Comparison of ENCODE assay signal across 8 cellular contexts in the genomic region with DNA sequence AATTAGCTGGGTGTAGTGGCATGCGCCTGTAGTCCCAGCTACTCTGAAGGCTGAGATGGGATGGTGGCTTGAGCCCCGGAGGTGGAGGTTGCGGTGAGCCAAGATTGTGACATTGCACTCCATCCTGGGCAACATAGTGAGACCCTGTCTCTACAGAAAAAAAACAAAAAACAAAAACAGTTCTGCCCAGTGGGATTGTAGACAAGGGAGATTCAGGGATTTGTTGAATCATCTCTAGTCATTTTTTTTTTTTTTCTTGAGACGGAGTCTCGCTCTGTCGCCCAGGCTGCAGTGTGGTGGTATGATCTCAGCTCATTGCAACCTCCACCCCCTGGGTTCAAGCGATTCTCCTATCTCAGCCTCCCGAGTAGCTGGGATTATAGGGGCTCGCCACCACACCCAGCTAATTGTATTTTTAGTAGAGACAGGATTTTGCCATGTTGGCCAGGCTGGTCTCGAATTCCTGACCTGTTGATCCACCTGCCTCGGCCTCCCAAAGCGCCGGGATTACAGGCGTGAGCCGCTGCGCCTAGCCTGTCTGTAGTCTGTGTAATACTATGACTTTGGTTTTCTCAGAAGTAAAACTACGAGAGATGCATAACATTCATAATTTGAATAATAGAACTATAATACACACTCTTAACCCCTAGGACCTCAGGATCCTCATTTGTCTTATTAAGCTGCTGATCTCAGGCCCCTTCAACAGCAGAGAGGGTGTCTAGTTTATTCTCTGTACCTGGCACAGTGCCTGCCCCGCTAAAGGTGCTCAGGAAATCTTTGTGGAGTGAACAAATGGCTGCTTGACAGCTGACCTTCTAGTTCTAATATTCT. TPM values are rescaled to one million over a fixed set of nuclear protein-coding genes. Genes with fewer than 3 reads are reported as not detected.
DNase-seq lines count a peak whose midpoint lies in the region; FAIRE-seq and TF ChIP-seq lines count a peak whose summit lies in the region.

No MANE protein-coding gene starts in this region.

- TF ChIP-seq CTCF in WI38 (IDR thresholded peaks at IDR 0.05; ENCODE audit: low read depth, low read length), result no peak
- no peak for TF ChIP-seq CTCF in hepatocyte (IDR thresholded peaks at IDR 0.05; ENCODE audit: poor library complexity)

- 81% methylated on average over 18 of the region's 18 CpGs for WGBS in hepatocyte (ENCODE audit: low lambda C conversion rate, missing lambda C conversion rate)
- 72 to 80% (median 74%) methylated on average over 18 of the region's 18 CpGs for WGBS in small intestine, 3 donors

- no peaks in the 10 kb centered on the region for H3K27me3 ChIP-seq in hepatocyte
- no peaks in the 10 kb centered on the region for H3K27me3 ChIP-seq in small intestine (ENCODE audit: control insufficient read depth in 2 of 2, insufficient read depth in 2 of 2, low read length in 2 of 2)

- DNase-seq in NCI-H146 (lab: John Stamatoyannopoulos, UW), result peak; percentile 4
- DNase-seq in NCI-H146 treated with DMSO at 0.1 percent for 48 hours (lab: John Stamatoyannopoulos, UW; ENCODE audit: unreplicated experiment), result no peak
- no peak for DNase-seq in hepatocyte (ENCODE audit: low spot score)
- no peak for DNase-seq in small intestine
- DNase-seq in COLO829 (ENCODE audit: low spot score), result no peak
- DNase-seq in stimulated activated naive CD4-positive, alpha-beta T cell (lab: John Stamatoyannopoulos, UW), result no peak
- no peak for DNase-seq in urothelium cell line (ENCODE audit: low spot score)

- peaks cover 59% of the 10 kb centered on the region for H3K79me2 ChIP-seq in hepatocyte

- H3K27ac ChIP-seq in hepatocyte (peak overlapping the region; percentile 97), small intestine (ENCODE audit: low read depth in 1 of 2, low read length in 1 of 2) (peak overlapping the region; percentile 95 to 98)

- FAIRE-seq in small intestine (lab: Jason Lieb, UNC), result no peak
- FAIRE-seq in urothelium cell line (lab: Jason Lieb, UNC), result no peak

- H3K36me3 ChIP-seq in hepatocyte (replicated peaks; ENCODE audit: insufficient read depth, low read depth) (no peaks in the 10 kb centered on the region), small intestine (ENCODE audit: control insufficient read depth in 2 of 2, insufficient read depth in 2 of 2, low read length in 2 of 2) (no peaks in the 10 kb centered on the region)

- peak overlapping the region; percentile 31 for H2AFZ ChIP-seq in hepatocyte

- H3K4me1 ChIP-seq in hepatocyte (ENCODE audit: insufficient read depth) (peaks cover 49% of the 10 kb centered on the region), small intestine (ENCODE audit: control insufficient read depth in 2 of 2, insufficient read depth in 1 of 2, low read depth in 1 of 2, low read length in 1 of 2) (peaks cover 0 to 3% of the 10 kb centered on the region in 2 donors)

- H4K20me1 ChIP-seq in hepatocyte (ENCODE audit: insufficient read depth, poor library complexity, severe bottlenecking), result peaks cover 6% of the 10 kb centered on the region

- H3K4me2 ChIP-seq in hepatocyte, result peak overlapping the region; percentile 83

- no peaks in the 10 kb centered on the region for H3K9me2 ChIP-seq in hepatocyte (replicated peaks; ENCODE audit: insufficient read depth)

- H3K9me3 ChIP-seq in hepatocyte (ENCODE audit: low read depth) (no peaks in the 10 kb centered on the region), small intestine (ENCODE audit: control insufficient read depth, low read depth) (no peaks in the 10 kb centered on the region)

- peak overlapping the region; percentile 90 for H3K4me3 ChIP-seq in WI38 (ENCODE audit: low read depth, low read length)
- H3K4me3 ChIP-seq in hepatocyte, result peak overlapping the region; percentile 30
- H3K4me3 ChIP-seq in small intestine (ENCODE audit: low read depth in 1 of 2, low read length in 2 of 2), result peak overlapping the region in 1 of 2 donors; percentile 84

RNA-seq across cellular contexts. Expression of gene TEN1, which starts 1.4 kb away (rescaled TPM):
- total RNA-seq in hepatocyte, result 13.3 and 22.8 TPM in 2 replicates
- 29.4 and 29.9 TPM in 2 replicates for polyA plus RNA-seq in hepatocyte
- polyA plus RNA-seq in small intestine, result 10 to 100 TPM; 28.6 to 96.6 (median 80.8) TPM

RNA-seq across cellular contexts. Expression of gene ACOX1, which starts 1.4 kb away (rescaled TPM):
- total RNA-seq in hepatocyte, result 89.5 and 93.6 TPM in 2 replicates
- polyA plus RNA-seq in hepatocyte (35.5 and 36.0 TPM in 2 replicates), small intestine (100 to 1,000 TPM in 1 of 3 donors, 10 to 100 TPM in 2; 20.6 to 111 (median 67.6) TPM)

RNA-seq across cellular contexts. Expression of gene CDK3, which starts 20.3 kb away (rescaled TPM):
- total RNA-seq in hepatocyte, result 0.88 and 7.8 TPM in 2 replicates
- polyA plus RNA-seq in hepatocyte, result 10.6 and 16.6 TPM in 2 replicates
- polyA plus RNA-seq in small intestine, result 10 to 100 TPM in 2 of 3 donors, 1 to 10 TPM in 1; 7.9 to 82.3 (median 71.3) TPM

RNA-seq across cellular contexts. Expression of gene FBF1, which starts 39.6 kb away (rescaled TPM):
- 3.0 and 6.1 TPM in 2 replicates for total RNA-seq in hepatocyte
- polyA plus RNA-seq in hepatocyte (9.7 and 11.0 TPM in 2 replicates), small intestine (1 to 10 TPM; 2.2 to 8.2 (median 2.7) TPM)

RNA-seq across cellular contexts. Expression of gene EVPL, which starts 46.7 kb away (rescaled TPM):
- 0.48 and 2.7 TPM in 2 replicates for total RNA-seq in hepatocyte
- polyA plus RNA-seq in hepatocyte (2.0 and 4.6 TPM in 2 replicates), small intestine (10 to 100 TPM; 10.7 to 66.4 (median 38.6) TPM)
